ENCODE assay signal across 1 cellular context in genomic region chr11:77136784-77137420, GRCh38.
TF ChIP-seq lines count a peak whose summit lies in the region.

No MANE protein-coding gene starts in this region.

TF ChIP-seq in H1, 55 proteins besides CTCF, POLR2A, EP300 and RAD21:
- TF ChIP-seq POU5F1 (IDR thresholded peaks at IDR 0.05; ENCODE audit: low read depth, low read length) (no peak), POLR2AphosphoS5 (IDR thresholded peaks at IDR 0.05; ENCODE audit: low read depth, low read length) (no peak), CHD2 (IDR thresholded peaks at IDR 0.05; ENCODE audit: low read length) (no peak), TCF12 (IDR thresholded peaks at IDR 0.05; ENCODE audit: low read depth, low read length) (no peak), EZH2 (IDR thresholded peaks at IDR 0.05; ENCODE audit: low read depth, low read length, severe bottlenecking) (no peak), CBX5 (IDR thresholded peaks at IDR 0.05; ENCODE audit: low read depth, low read length) (no peak), CHD1 (IDR thresholded peaks at IDR 0.05; ENCODE audit: low read depth, low read length) (no peak)
TF ChIP-seq in H1: peak in this region for 0.
